ENCODE assay signal across 20 cellular contexts in the genomic region with DNA sequence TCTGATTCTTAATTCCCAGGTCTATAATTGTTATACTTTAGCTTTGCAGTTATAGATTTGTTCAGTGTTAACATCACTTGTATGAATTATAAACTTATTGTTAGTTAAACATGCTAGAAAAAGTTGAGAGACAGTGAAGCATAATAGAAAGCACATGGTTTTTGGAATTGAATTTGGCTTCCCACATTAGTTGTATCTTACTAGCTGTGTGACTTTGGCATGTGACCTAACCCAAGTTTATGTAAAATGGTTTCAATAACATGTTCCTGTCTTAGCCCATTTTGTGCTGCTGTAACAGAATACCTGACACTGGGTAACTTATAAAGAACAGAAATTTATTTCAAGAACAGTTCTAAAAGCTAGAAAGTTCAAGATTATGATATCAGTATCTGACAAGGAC.
"Had no signal": no experiment of that assay in that cellular context is flagged by ENCODE, and none has a peak within 500 bp of the region (broad histone marks: within the 10 kb centered on the region; RNA-seq: fewer than 3 reads in every experiment).

No MANE protein-coding gene starts in this region.

- H3K27ac ChIP-seq: KMS-11 had no signal

- H3K9ac ChIP-seq: KMS-11 had no signal

- DNase-seq: Kasumi-1, MM.1S, NCI-H1048, NCI-H1105, NCI-H1417, NCI-H1436 treated with DMSO at 0.1 percent for 48 hours, NCI-H1694, NCI-H1930, NCI-H2081, NCI-H2107, NCI-H2227 treated with DMSO at 0.1 percent for 48 hours, NCI-H446, NCI-H510A, NCI-H524 treated with DMSO at 0.1 percent for 48 hours, NCI-H69, NCI-H774, RPMI8226, SHP77 had no signal

- ATAC-seq: SK-N-SH treated with all-trans-retinoic acid at 6 μM for 48 hours had no signal
